23 cellular contexts compared by ENCODE assay signal in genomic region chr9:134560654-134561053, GRCh38.
A peak's percentile ranks its signal among the peaks of the same experiment; 100 is the strongest.
DNase-seq lines count a peak whose midpoint lies in the region; ATAC-seq and TF ChIP-seq lines count a peak whose summit lies in the region.
"Had no signal": no experiment of that assay in that cellular context is flagged by ENCODE, and none has a peak within 500 bp of the region (broad histone marks: within the 10 kb centered on the region; RNA-seq: fewer than 3 reads in every experiment).

No MANE protein-coding gene starts in this region.

- TF ChIP-seq CTCF in type B pancreatic cell (conservative IDR thresholded peaks at IDR 0.05), result no peak

- intact Hi-C loops in activated naive CD4-positive, alpha-beta T cell treated with anti-CD3 and anti-CD28 coated beads for 36 hours (cut with micrococcal nuclease), result no loop called here

- peaks cover 13% of the 10 kb centered on the region for H3K27me3 Mint-ChIP-seq in activated naive CD4-positive, alpha-beta T cell treated with anti-CD3 and anti-CD28 coated beads, Interleukin-2, amount 10 ng/mL, durations not matched to agents 7 days and 5 days
- peaks cover 2% of the 10 kb centered on the region for H3K27me3 Mint-ChIP-seq in activated naive CD4-positive, alpha-beta T cell treated with anti-CD3 and anti-CD28 coated beads for 36 hours (ENCODE audit: low read depth)
- H3K27me3 Mint-ChIP-seq in type B pancreatic cell, result peaks cover 11% of the 10 kb centered on the region
- H3K27me3 Mint-ChIP-seq: activated naive CD8-positive, alpha-beta T cell treated with anti-CD3 and anti-CD28 coated beads for 36 hours had no signal

- H3K9me3 Mint-ChIP-seq in activated naive CD4-positive, alpha-beta T cell treated with anti-CD3 and anti-CD28 coated beads, Interleukin-2, amount 10 ng/mL, durations not matched to agents 7 days and 5 days, result peaks cover 6% of the 10 kb centered on the region
- H3K9me3 Mint-ChIP-seq in activated naive CD4-positive, alpha-beta T cell treated with anti-CD3 and anti-CD28 coated beads for 36 hours, result peaks cover 6% of the 10 kb centered on the region
- peaks cover 3% of the 10 kb centered on the region for H3K9me3 Mint-ChIP-seq in type B pancreatic cell
- H3K9me3 Mint-ChIP-seq: activated naive CD8-positive, alpha-beta T cell treated with anti-CD3 and anti-CD28 coated beads for 36 hours had no signal

- CTCF ChIA-PET in activated naive CD4-positive, alpha-beta T cell treated with anti-CD3 and anti-CD28 coated beads, Interleukin-2, amount 10 ng/mL, durations not matched to agents 7 days and 5 days (lab: Charles Lee), result no interaction called here
- CTCF ChIA-PET in activated naive CD4-positive, alpha-beta T cell treated with anti-CD3 and anti-CD28 coated beads for 36 hours (lab: Charles Lee), result no interaction called here

- no peak for DNase-seq in activated naive CD4-positive, alpha-beta T cell treated with anti-CD3 and anti-CD28 coated beads, Interleukin-2, amount 10 ng/mL, durations not matched to agents 7 days and 5 days
- no peak for DNase-seq in activated naive CD4-positive, alpha-beta T cell treated with anti-CD3 and anti-CD28 coated beads for 36 hours
- DNase-seq in NOMO-1 (lab: John Stamatoyannopoulos, UW; ENCODE audit: unreplicated experiment in 2 of 2), result peak; percentile 15 to 45
- DNase-seq in ecto neural progenitor cell (ENCODE audit: low spot score), result peak; percentile 14
- DNase-seq in type B pancreatic cell (ENCODE audit: extremely low spot score, unreplicated experiment), result peak; percentile 37
- no peak for DNase-seq in NCI-H226
- no peak for DNase-seq in iPS-NIHi11 (ENCODE audit: low spot score)
- DNase-seq: activated CD4-positive, CD25-positive, alpha-beta regulatory T cell; activated CD8-positive, alpha-beta memory T cell treated with anti-CD3 and anti-CD28 coated beads, Interleukin-2, amount 50 U/mL, for 48 hours; activated naive CD8-positive, alpha-beta T cell treated with anti-CD3 and anti-CD28 coated beads for 36 hours; AML-193; central memory CD4-positive, alpha-beta T cell; COR-L47; DMS53; IMR-90; NCI-H1092 treated with DMSO at 0.1 percent for 48 hours; NCI-H1930; NCI-H526 treated with DMSO at 0.1 percent for 48 hours; stimulated activated naive CD4-positive, alpha-beta T cell treated with Interleukin-2 at 50 U/mL for 16 hours; T-helper 9 cell had no signal

- peak overlapping the region; percentile 6 for H3K27ac Mint-ChIP-seq in activated naive CD4-positive, alpha-beta T cell treated with anti-CD3 and anti-CD28 coated beads, Interleukin-2, amount 10 ng/mL, durations not matched to agents 7 days and 5 days
- no peak overlapping the region for H3K27ac Mint-ChIP-seq in activated naive CD4-positive, alpha-beta T cell treated with anti-CD3 and anti-CD28 coated beads for 36 hours
- H3K27ac Mint-ChIP-seq in type B pancreatic cell, result no peak overlapping the region
- H3K27ac Mint-ChIP-seq: activated naive CD8-positive, alpha-beta T cell treated with anti-CD3 and anti-CD28 coated beads for 36 hours; naive thymus-derived CD8-positive, alpha-beta T cell had no signal

- H3K36me3 Mint-ChIP-seq in activated naive CD4-positive, alpha-beta T cell treated with anti-CD3 and anti-CD28 coated beads, Interleukin-2, amount 10 ng/mL, durations not matched to agents 7 days and 5 days, result no peaks in the 10 kb centered on the region
- H3K36me3 Mint-ChIP-seq in activated naive CD4-positive, alpha-beta T cell treated with anti-CD3 and anti-CD28 coated beads for 36 hours (ENCODE audit: low read depth), result no peaks in the 10 kb centered on the region
- no peaks in the 10 kb centered on the region for H3K36me3 Mint-ChIP-seq in type B pancreatic cell
- H3K36me3 Mint-ChIP-seq: activated naive CD8-positive, alpha-beta T cell treated with anti-CD3 and anti-CD28 coated beads for 36 hours had no signal

- H3K4me3 Mint-ChIP-seq in activated naive CD4-positive, alpha-beta T cell treated with anti-CD3 and anti-CD28 coated beads, Interleukin-2, amount 10 ng/mL, durations not matched to agents 7 days and 5 days, result no peak overlapping the region
- no peak overlapping the region for H3K4me3 Mint-ChIP-seq in activated naive CD4-positive, alpha-beta T cell treated with anti-CD3 and anti-CD28 coated beads for 36 hours
- H3K4me3 Mint-ChIP-seq in type B pancreatic cell, result no peak overlapping the region
- H3K4me3 Mint-ChIP-seq: activated naive CD8-positive, alpha-beta T cell treated with anti-CD3 and anti-CD28 coated beads for 36 hours; naive thymus-derived CD8-positive, alpha-beta T cell had no signal

- H3K4me1 Mint-ChIP-seq in activated naive CD4-positive, alpha-beta T cell treated with anti-CD3 and anti-CD28 coated beads, Interleukin-2, amount 10 ng/mL, durations not matched to agents 7 days and 5 days, result peaks cover 7% of the 10 kb centered on the region
- peaks cover 2% of the 10 kb centered on the region for H3K4me1 Mint-ChIP-seq in activated naive CD4-positive, alpha-beta T cell treated with anti-CD3 and anti-CD28 coated beads for 36 hours (ENCODE audit: low read depth)
- H3K4me1 Mint-ChIP-seq in type B pancreatic cell (ENCODE audit: unreplicated experiment), result no peaks in the 10 kb centered on the region

- no peak for ATAC-seq in HG03196 (IDR thresholded peaks at IDR 0.05; ENCODE audit: unreplicated experiment)
- ATAC-seq: A549; naive thymus-derived CD8-positive, alpha-beta T cell had no signal

Comparison
In these comparisons a context has a peak if more than half of its experiments do, and no peak if none do; other contexts are left out.
1. DNase-seq: peak in NOMO-1 (2 of 2), ecto neural progenitor cell (single experiment) and type B pancreatic cell (single experiment); none in activated naive CD4-positive, alpha-beta T cell treated with anti-CD3 and anti-CD28 coated beads, Interleukin-2, amount 10 ng/mL, durations not matched to agents 7 days and 5 days (single experiment), activated naive CD4-positive, alpha-beta T cell treated with anti-CD3 and anti-CD28 coated beads for 36 hours (single experiment), NCI-H226 (single experiment) and iPS-NIHi11 (single experiment).